In the genomic region with DNA sequence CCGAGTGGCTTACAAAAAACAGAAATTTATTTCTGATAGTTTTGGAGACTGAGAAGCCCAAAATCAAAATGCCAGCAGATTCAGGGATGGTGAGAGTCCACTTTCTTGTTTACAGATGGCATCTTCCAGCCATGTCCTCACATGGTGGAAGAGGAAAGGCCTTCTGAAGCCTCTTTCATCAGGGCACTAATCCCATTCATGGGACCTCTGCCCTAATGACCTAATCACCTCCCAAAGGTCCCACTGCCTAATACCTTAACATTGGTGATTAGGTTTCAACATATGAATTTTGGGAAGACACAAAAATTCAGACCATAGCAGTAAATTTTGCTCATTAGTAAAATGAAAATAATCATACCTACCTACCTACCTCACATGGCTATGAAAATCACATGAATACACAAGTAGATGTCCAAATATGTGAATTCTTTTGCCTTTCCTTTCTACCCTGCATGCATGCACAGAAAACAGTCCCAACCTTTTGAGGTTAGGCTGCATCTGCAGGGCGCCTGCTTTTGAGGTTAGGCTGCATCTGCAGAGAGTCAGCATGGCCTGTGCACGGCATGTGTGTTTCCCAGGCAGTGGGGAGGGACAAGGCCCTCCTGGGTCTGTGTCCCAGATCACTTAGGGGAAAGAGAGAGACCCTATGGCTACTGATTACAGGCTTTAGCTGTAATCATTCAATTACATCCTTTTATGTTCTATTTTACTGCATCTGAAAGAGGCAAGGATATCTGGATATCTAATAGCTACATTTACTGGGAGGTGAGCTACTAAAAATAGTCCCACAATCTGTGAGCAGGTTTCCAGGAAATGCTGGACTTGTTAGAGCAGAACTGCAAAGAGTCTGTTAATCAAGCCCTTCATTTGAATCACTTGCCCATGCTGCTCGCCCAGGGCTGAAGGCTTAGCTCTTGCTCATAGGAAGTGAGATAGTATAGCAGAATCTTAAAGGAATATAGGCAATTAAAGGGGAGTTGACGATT, we compare ENCODE assay signal across 12 cellular contexts.
DNase-seq lines count a peak whose midpoint lies in the region; ATAC-seq lines count a peak whose summit lies in the region.
"Had no signal": no experiment of that assay in that cellular context is flagged by ENCODE, and none has a peak within 500 bp of the region (broad histone marks: within the 10 kb centered on the region; RNA-seq: fewer than 3 reads in every experiment).

No MANE protein-coding gene starts in this region.

- DNase-seq in ELR (ENCODE audit: low read depth) (peak; percentile 88), NCI-H1436 treated with DMSO at 0.1 percent for 48 hours (lab: John Stamatoyannopoulos, UW) (peak; percentile 49), astrocyte of the hippocampus (ENCODE audit: low read depth, low spot score) (peak; percentile 63), lung microvascular endothelial cell (ENCODE audit: low read depth in 2 of 2) (peak; percentile 23 to 83), germinal center (ENCODE audit: low spot score) (no peak), NCI-H345 (lab: John Stamatoyannopoulos, UW) (no peak)
- DNase-seq: activated CD8-positive, alpha-beta T cell treated with anti-CD3 and anti-CD28 coated beads, Interleukin-2, amount 10 ng/mL, durations not matched to agents 7 days and 5 days; aorta; DMS79; SIG-M5 had no signal

- ATAC-seq in GM18868 (IDR thresholded peaks at IDR 0.05; ENCODE audit: unreplicated experiment) (no peak), HG03139 (IDR thresholded peaks at IDR 0.05; ENCODE audit: unreplicated experiment) (no peak)
- ATAC-seq: activated CD8-positive, alpha-beta T cell treated with anti-CD3 and anti-CD28 coated beads, Interleukin-2, amount 10 ng/mL, durations not matched to agents 7 days and 5 days had no signal

Comparison
In these comparisons a context has a peak if more than half of its experiments do, and no peak if none do; other contexts are left out.
1. DNase-seq: peak in ELR (single experiment), NCI-H1436 treated with DMSO at 0.1 percent for 48 hours (single experiment), astrocyte of the hippocampus (single experiment) and lung microvascular endothelial cell (2 of 2); none in germinal center (single experiment) and NCI-H345 (single experiment).